ENCODE assay signal across 8 cellular contexts in the genomic region with DNA sequence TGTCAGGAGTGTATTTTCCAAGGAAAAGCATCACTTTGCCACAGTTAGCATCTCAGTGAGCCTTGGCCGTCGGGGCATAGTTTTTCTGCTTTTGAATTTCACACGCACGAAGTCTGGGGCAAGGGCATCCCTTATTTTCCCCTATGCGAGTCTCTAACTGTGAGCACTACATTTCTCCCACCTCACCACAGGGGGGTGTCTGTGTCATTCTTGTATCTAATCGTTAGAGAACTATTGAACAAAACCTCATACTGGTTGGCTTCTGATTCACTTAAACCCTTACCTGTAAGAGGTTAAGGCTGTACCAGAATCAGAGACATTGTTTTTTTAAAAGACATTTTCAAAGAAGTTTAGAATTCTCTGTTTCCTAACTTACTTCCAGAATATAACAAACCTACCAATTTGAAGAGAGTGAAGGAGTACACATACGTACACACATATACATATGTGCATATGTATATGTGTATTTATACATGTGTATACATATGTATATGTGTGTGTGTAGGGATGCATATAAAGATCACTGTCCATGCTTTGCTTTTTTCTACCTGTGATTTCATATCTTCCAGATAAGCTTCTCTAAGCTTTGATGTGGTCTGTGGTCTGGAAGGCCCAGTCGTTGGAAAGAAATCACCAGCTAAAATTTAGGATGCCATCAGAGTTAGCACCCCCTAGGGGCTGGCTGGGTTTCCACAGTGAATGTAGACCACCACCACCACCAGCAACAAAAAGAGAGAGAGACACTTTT. TPM values are rescaled to one million over a fixed set of nuclear protein-coding genes. Genes with fewer than 3 reads are reported as not detected.
DNase-seq lines count a peak whose midpoint lies in the region; ATAC-seq, FAIRE-seq and TF ChIP-seq lines count a peak whose summit lies in the region.

No MANE protein-coding gene starts in this region.

- peak; percentile 44 for TF ChIP-seq CTCF in kidney (IDR thresholded peaks at IDR 0.05; ENCODE audit: borderline replicate concordance, extremely low read depth, insufficient read depth)

- no peak overlapping the region for H3K4me3 Mint-ChIP-seq in activated naive CD8-positive, alpha-beta T cell treated with anti-CD3 and anti-CD28 coated beads, Interleukin-2, amount 50 U/mL, for 24 hours

- H3K9me3 Mint-ChIP-seq in activated naive CD8-positive, alpha-beta T cell treated with anti-CD3 and anti-CD28 coated beads, Interleukin-2, amount 50 U/mL, for 24 hours: no peaks in the 10 kb centered on the region

- H3K9me3 ChIP-seq in kidney (ENCODE audit: control insufficient read depth in 1 of 2, low read length in 2 of 2): no peaks in the 10 kb centered on the region

- H3K36me3 ChIP-seq in kidney (ENCODE audit: control insufficient read depth in 1 of 2, insufficient read depth in 2 of 2, low read length in 2 of 2): peaks cover 0 to 3% of the 10 kb centered on the region in 2 donors

- ATAC-seq in activated naive CD8-positive, alpha-beta T cell treated with anti-CD3 and anti-CD28 coated beads, Interleukin-2, amount 50 U/mL, for 24 hours: peak; percentile 63
- ATAC-seq in HG02973 (IDR thresholded peaks at IDR 0.05; ENCODE audit: unreplicated experiment): no peak
- ATAC-seq in HG03432 (IDR thresholded peaks at IDR 0.05; ENCODE audit: unreplicated experiment): no peak
- ATAC-seq in GM18519 (IDR thresholded peaks at IDR 0.05; ENCODE audit: low FRiP score, unreplicated experiment): no peak

- no peak overlapping the region for H3K4me3 ChIP-seq in kidney (ENCODE audit: low read length in 2 of 2)

- H3K27ac Mint-ChIP-seq in activated naive CD8-positive, alpha-beta T cell treated with anti-CD3 and anti-CD28 coated beads, Interleukin-2, amount 50 U/mL, for 24 hours: no peak overlapping the region

- H3K9ac ChIP-seq in kidney (ENCODE audit: low read length in 2 of 2): no peak overlapping the region

- TF ChIP-seq RAD21 in Ishikawa (IDR thresholded peaks at IDR 0.05; ENCODE audit: low read depth): peak; percentile 45

- DNase-seq in NK-92 treated with Interleukin-12 subunit alpha and Interleukin-12 subunit beta, amount 100 ng/mL, for 24 hours (lab: John Stamatoyannopoulos, UW): peak; percentile 8
- no peak for DNase-seq in NK-92 (lab: John Stamatoyannopoulos, UW; ENCODE audit: unreplicated experiment)
- peak; percentile 22 for DNase-seq in activated naive CD8-positive, alpha-beta T cell treated with anti-CD3 and anti-CD28 coated beads, Interleukin-2, amount 50 U/mL, for 24 hours
- no peak for DNase-seq in kidney

- no peaks in the 10 kb centered on the region for H3K27me3 Mint-ChIP-seq in activated naive CD8-positive, alpha-beta T cell treated with anti-CD3 and anti-CD28 coated beads, Interleukin-2, amount 50 U/mL, for 24 hours

- TF ChIP-seq EP300 in Ishikawa (IDR thresholded peaks at IDR 0.05; ENCODE audit: borderline replicate concordance): no peak

- no peaks in the 10 kb centered on the region for H3K4me1 ChIP-seq in kidney (ENCODE audit: control insufficient read depth in 1 of 2, insufficient read depth in 1 of 2, low read depth in 1 of 2, low read length in 2 of 2)

- no peak for FAIRE-seq in kidney (lab: Jason Lieb, UNC)

- intact Hi-C loops in kidney (cut with DNase I): no loop called here

- H3K36me3 Mint-ChIP-seq in activated naive CD8-positive, alpha-beta T cell treated with anti-CD3 and anti-CD28 coated beads, Interleukin-2, amount 50 U/mL, for 24 hours (ENCODE audit: low read depth): no peaks in the 10 kb centered on the region

- peaks cover 4% of the 10 kb centered on the region for H3K4me1 Mint-ChIP-seq in activated naive CD8-positive, alpha-beta T cell treated with anti-CD3 and anti-CD28 coated beads, Interleukin-2, amount 50 U/mL, for 24 hours

- no peak overlapping the region for H3K27ac ChIP-seq in kidney (ENCODE audit: low read depth in 2 of 2, low read length in 2 of 2)

TF ChIP-seq in Ishikawa, 13 proteins besides CTCF, POLR2A, EP300 and RAD21:
- no peak for TF ChIP-seq TCF12 (IDR thresholded peaks at IDR 0.05; ENCODE audit: low read depth)
- TF ChIP-seq, protein P1, sequence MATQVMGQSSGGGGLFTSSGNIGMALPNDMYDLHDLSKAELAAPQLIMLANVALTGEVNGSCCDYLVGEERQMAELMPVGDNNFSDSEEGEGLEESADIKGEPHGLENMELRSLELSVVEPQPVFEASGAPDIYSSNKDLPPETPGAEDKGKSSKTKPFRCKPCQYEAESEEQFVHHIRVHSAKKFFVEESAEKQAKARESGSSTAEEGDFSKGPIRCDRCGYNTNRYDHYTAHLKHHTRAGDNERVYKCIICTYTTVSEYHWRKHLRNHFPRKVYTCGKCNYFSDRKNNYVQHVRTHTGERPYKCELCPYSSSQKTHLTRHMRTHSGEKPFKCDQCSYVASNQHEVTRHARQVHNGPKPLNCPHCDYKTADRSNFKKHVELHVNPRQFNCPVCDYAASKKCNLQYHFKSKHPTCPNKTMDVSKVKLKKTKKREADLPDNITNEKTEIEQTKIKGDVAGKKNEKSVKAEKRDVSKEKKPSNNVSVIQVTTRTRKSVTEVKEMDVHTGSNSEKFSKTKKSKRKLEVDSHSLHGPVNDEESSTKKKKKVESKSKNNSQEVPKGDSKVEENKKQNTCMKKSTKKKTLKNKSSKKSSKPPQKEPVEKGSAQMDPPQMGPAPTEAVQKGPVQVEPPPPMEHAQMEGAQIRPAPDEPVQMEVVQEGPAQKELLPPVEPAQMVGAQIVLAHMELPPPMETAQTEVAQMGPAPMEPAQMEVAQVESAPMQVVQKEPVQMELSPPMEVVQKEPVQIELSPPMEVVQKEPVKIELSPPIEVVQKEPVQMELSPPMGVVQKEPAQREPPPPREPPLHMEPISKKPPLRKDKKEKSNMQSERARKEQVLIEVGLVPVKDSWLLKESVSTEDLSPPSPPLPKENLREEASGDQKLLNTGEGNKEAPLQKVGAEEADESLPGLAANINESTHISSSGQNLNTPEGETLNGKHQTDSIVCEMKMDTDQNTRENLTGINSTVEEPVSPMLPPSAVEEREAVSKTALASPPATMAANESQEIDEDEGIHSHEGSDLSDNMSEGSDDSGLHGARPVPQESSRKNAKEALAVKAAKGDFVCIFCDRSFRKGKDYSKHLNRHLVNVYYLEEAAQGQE (IDR thresholded peaks at IDR 0.05; ENCODE audit: low read depth): no peak
- TF ChIP-seq CEBPB (IDR thresholded peaks at IDR 0.05): no peak
- TF ChIP-seq TEAD4 (IDR thresholded peaks at IDR 0.05): no peak
- TF ChIP-seq EGR1 (IDR thresholded peaks at IDR 0.05): no peak
- TF ChIP-seq CREB1 (IDR thresholded peaks at IDR 0.05; ENCODE audit: low read depth): no peak
- TF ChIP-seq, protein P2, sequence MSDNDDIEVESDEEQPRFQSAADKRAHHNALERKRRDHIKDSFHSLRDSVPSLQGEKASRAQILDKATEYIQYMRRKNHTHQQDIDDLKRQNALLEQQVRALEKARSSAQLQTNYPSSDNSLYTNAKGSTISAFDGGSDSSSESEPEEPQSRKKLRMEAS (IDR thresholded peaks at IDR 0.05): no peak
- TF ChIP-seq YY1 (IDR thresholded peaks at IDR 0.05; ENCODE audit: low read depth): no peak
- TF ChIP-seq ZBTB7A (IDR thresholded peaks at IDR 0.05; ENCODE audit: low read depth): no peak
- TF ChIP-seq NFIC (IDR thresholded peaks at IDR 0.05): no peak
- TF ChIP-seq, protein P3, sequence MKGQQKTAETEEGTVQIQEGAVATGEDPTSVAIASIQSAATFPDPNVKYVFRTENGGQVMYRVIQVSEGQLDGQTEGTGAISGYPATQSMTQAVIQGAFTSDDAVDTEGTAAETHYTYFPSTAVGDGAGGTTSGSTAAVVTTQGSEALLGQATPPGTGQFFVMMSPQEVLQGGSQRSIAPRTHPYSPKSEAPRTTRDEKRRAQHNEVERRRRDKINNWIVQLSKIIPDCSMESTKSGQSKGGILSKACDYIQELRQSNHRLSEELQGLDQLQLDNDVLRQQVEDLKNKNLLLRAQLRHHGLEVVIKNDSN (IDR thresholded peaks at IDR 0.05): no peak
- no peak for TF ChIP-seq FOXM1 (IDR thresholded peaks at IDR 0.05; ENCODE audit: borderline replicate concordance, low read depth)
- no peak for TF ChIP-seq TAF1 (IDR thresholded peaks at IDR 0.05; ENCODE audit: low read depth)

RNA-seq across cellular contexts. Expression of gene MYZAP, which starts 49.4 kb away (rescaled TPM):
- 3.3 TPM for total RNA-seq in kidney
- polyA plus RNA-seq in kidney (ENCODE audit: insufficient read depth, low read depth, low replicate concordance): 6.1 TPM

Comparison
In these comparisons a context has a peak if more than half of its experiments do, and no peak if none do; other contexts are left out.
1. DNase-seq: peak in NK-92 treated with Interleukin-12 subunit alpha and Interleukin-12 subunit beta, amount 100 ng/mL, for 24 hours (single experiment) and activated naive CD8-positive, alpha-beta T cell treated with anti-CD3 and anti-CD28 coated beads, Interleukin-2, amount 50 U/mL, for 24 hours (single experiment); none in NK-92 (single experiment) and kidney (single experiment).